In the genomic region with DNA sequence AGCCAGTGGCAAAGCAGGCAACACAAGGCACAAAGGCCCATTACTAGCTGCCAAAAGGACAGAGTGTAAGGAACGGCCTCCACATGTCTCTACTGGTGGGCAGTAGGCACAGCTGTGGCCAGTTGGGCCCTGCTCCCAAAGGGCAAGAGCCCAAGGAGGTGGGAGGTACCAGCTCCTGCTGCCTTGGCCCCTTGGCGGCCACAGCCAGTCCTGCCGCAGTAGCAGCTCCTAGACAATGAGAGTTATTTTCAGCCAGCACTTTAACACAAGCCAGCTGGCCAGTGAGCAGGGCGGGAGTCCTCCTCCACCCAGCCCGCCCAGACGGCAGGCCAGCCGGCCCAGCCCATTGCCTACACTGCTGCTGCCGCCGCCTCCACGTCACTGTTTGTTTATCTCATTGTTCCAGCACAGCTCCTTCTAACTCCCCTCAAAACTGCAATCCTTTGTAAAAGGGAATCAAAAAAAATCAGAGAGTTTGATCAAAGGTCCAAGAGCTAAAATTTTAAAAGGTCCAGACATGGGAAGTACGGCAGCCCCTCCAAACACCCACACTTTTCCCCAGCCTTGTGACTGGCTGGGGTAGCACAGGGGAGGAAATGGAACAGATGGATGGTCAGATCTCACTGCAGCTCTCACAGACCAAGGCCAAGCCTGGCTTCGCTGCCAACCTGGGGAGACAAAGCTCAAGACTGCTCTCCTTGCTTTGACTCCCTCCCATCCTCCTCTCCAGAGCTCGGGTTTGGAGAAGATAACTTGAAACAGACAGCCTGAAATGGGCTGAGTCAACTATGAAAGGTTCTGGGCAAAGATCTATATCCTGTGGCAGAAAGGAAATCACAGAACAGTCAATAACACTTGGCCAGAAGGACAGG, we compare ENCODE assay signal across 9 cellular contexts. TPM values are rescaled to one million over a fixed set of nuclear protein-coding genes. Genes with fewer than 3 reads are reported as not detected.
DNase-seq lines count a peak whose midpoint lies in the region; ATAC-seq and TF ChIP-seq lines count a peak whose summit lies in the region.
"Had no signal": no experiment of that assay in that cellular context is flagged by ENCODE, and none has a peak within 500 bp of the region (broad histone marks: within the 10 kb centered on the region; RNA-seq: fewer than 3 reads in every experiment).

No MANE protein-coding gene starts in this region.

- 6 to 13% (median 7%) methylated on average over 12 to 13 of the region's 13 CpGs for WGBS in heart left ventricle, 4 donors

- DNase-seq in EL = peak; percentile 88
- DNase-seq in NCI-H2107 treated with DMSO at 0.1 percent for 48 hours (lab: John Stamatoyannopoulos, UW; ENCODE audit: unreplicated experiment) = peak; percentile 66
- peak; percentile 49 to 99 (median 93) for DNase-seq in amygdala (lab: John Stamatoyannopoulos, UW)
- DNase-seq in heart left ventricle = peak; percentile 93 to 96 (median 95)
- DNase-seq in omental fat pad (ENCODE audit: low spot score) = peak; percentile 44
- no peak for DNase-seq in germinal center (ENCODE audit: low spot score)

- H3K27ac ChIP-seq in heart left ventricle = peak overlapping the region; percentile 84 to 99 (median 92)
- H3K27ac ChIP-seq: SK-N-MC had no signal

- TF ChIP-seq POLR2A in heart left ventricle (IDR thresholded peaks at IDR 0.05) = peak; percentile 34 to 81

- H3K36me3 ChIP-seq in heart left ventricle = no peaks in the 10 kb centered on the region

- H3K9me3 ChIP-seq in heart left ventricle = no peaks in the 10 kb centered on the region

- intact Hi-C loops in heart left ventricle (cut with DNase I) = loop anchor here in 8 of 10 donors (1.0 to 5.0 kb wide), 8 partner anchors 10 to 34 kb away; a partner anchor contains a TSS

- peak overlapping the region in 5 of 12 donors; percentile 2 to 34 (median 20) for H3K4me3 ChIP-seq in heart left ventricle
- H3K4me3 ChIP-seq: SK-N-MC had no signal

- peak in 11 of 12 donors; percentile 6 to 59 (median 43) for TF ChIP-seq CTCF in heart left ventricle (IDR thresholded peaks at IDR 0.05)
- no peak for TF ChIP-seq CTCF in omental fat pad (IDR thresholded peaks at IDR 0.05)

- peaks cover 43 to 83% (median 69%) of the 10 kb centered on the region in 12 donors for H3K4me1 ChIP-seq in heart left ventricle

- no peaks in the 10 kb centered on the region for H3K27me3 ChIP-seq in heart left ventricle

- ATAC-seq in heart left ventricle (peak; percentile 96 to 99 (median 97)), omental fat pad (ENCODE audit: low FRiP score) (peak; percentile 95), GM21390 (IDR thresholded peaks at IDR 0.05; ENCODE audit: unreplicated experiment) (no peak), HG03280 (IDR thresholded peaks at IDR 0.05; ENCODE audit: unreplicated experiment) (no peak)

RNA-seq across cellular contexts. Expression of a gene that starts 33.5 kb away (rescaled TPM):
- 10 to 100 TPM in 7 of 9 donors, 1 to 10 TPM in 2; 8.7 to 33.9 (median 14.3) TPM for total RNA-seq in heart left ventricle
- polyA plus RNA-seq in heart left ventricle = 1 to 10 TPM; 5.9 to 7.8 TPM
- 10 to 100 TPM in 3 of 4 donors, 1 to 10 TPM in 1; 5.7 to 28.8 (median 22.1) TPM for total RNA-seq in omental fat pad

RNA-seq across cellular contexts. Expression of a gene that starts 50.3 kb away (rescaled TPM):
- 10 to 100 TPM; 12.7 to 25.5 (median 20.9) TPM for total RNA-seq in heart left ventricle
- 10 to 100 TPM; 12.0 to 21.1 TPM for polyA plus RNA-seq in heart left ventricle
- 10 to 100 TPM in 1 of 4 donors, 1 to 10 TPM in 3; 7.0 to 19.4 (median 9.4) TPM for total RNA-seq in omental fat pad

Comparison
In these comparisons a context has a peak if more than half of its experiments do, and no peak if none do; other contexts are left out.
1. ATAC-seq: peak in heart left ventricle (4 of 4) and omental fat pad (single experiment); none in GM21390 (single experiment) and HG03280 (single experiment).
2. CTCF ChIP-seq: peak in heart left ventricle (11 of 12); none in omental fat pad (0 of 3).